ENCODE assay signal across 8 cellular contexts in the genomic region with DNA sequence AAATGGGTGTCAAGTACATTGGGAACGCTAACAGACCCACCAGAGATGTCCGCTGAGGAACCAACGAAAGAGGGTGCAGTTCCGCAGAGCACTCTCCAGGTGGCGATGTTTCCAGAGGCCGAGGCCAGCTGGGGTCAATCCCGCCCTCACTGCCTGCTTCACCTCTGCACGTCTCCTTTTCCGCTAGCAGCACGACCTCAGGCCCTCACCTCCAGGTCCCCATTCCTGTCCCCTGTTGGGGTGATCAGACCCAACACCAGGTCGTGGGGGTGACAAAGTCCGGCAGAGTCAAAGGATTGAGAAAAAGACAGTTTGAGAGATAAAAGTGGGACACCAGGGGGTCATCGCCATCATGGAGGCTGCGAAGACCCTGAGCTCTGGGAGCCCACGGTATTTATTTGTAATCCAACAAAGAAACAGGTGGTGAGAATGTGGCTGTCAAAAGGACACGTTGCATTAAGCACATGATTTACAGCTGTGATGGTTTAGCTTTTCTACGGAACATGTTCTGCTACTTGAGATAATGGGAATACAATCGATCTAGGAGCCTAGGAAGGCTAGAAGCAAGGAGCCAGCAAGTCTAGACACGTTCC.
DNase-seq lines count a peak whose midpoint lies in the region; ATAC-seq and TF ChIP-seq lines count a peak whose summit lies in the region.

No MANE protein-coding gene starts in this region.

- H3K4me3 ChIP-seq in astrocyte of the spinal cord (ENCODE audit: low read depth, low read length), result no peak overlapping the region

- TF ChIP-seq CTCF in GM12801 (IDR thresholded peaks at IDR 0.05; ENCODE audit: extremely low read depth, insufficient read length) (peak; percentile 12), LNCAP (IDR thresholded peaks at IDR 0.05) (peak; percentile 87), astrocyte of the spinal cord (IDR thresholded peaks at IDR 0.05; ENCODE audit: low read depth, low read length) (peak; percentile 84)

- DNase-seq in RPMI8226 (peak; percentile 70), astrocyte of the spinal cord (ENCODE audit: low read depth, low spot score) (no peak), islet precursor cell (peak; percentile 79)
- peak; percentile 70 for DNase-seq in stimulated activated naive CD8-positive, alpha-beta T cell treated with anti-CD3 and anti-CD28 coated beads, Interleukin-15, Interleukin-2, amounts not matched to agents 100 U/mL and 50 U/mL, for 24 hours

- ATAC-seq in stimulated activated naive CD8-positive, alpha-beta T cell treated with anti-CD3 and anti-CD28 coated beads, Interleukin-15, Interleukin-2, amounts not matched to agents 100 U/mL and 50 U/mL, for 24 hours, result no peak
- ATAC-seq in GM18519 (IDR thresholded peaks at IDR 0.05; ENCODE audit: low FRiP score, unreplicated experiment) (no peak), HG03135 (IDR thresholded peaks at IDR 0.05; ENCODE audit: unreplicated experiment) (no peak)

- in situ Hi-C loops in astrocyte of the spinal cord (cut with HindIII; ENCODE audit: low sequenced_read_pairs), result no loop called here

Comparison
In these comparisons a context has a peak if more than half of its experiments do, and no peak if none do; other contexts are left out.
1. CTCF ChIP-seq: peak in every context shown above with its lines; median percentile 87 in LNCAP; 84 in astrocyte of the spinal cord; 12 in GM12801.